In the genomic region with DNA sequence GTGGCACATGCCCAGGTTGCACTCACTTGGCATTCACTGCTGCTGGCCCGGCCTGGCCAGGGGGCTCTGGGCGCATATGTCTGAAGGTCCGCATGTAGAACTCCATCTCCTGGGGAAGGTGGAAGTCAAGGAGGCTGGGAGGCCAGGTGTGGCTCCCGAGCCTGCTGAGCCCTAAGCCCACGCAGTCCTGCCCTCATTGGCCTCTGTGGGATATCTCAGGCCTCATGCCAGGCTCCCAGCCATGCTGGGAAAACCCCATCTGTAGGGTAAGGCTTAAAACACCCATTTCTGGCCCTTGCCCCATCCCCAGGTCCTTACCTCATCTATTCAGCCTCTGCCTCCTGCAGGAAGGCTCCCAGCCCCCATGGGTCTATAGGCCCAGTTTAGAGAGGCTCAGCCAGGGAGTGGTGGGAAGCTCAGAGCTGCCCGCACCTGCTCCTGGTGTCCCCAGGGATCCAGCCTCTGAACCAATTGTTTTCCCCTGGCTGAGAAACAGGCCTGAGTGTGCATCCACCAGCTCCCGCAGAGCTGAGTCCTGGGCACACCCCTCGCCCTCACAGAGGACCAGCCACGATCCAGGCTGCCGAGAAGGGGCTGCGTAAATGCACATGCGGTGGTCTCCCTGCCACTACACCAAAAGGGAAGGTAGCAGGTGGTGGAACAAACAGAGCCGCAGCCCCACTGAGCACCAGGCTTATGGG, we compare ENCODE assay signal across 9 cellular contexts. TPM values are rescaled to one million over a fixed set of nuclear protein-coding genes. Genes with fewer than 3 reads are reported as not detected.
DNase-seq lines count a peak whose midpoint lies in the region; ATAC-seq and TF ChIP-seq lines count a peak whose summit lies in the region.
"Had no signal": no experiment of that assay in that cellular context is flagged by ENCODE, and none has a peak within 500 bp of the region (broad histone marks: within the 10 kb centered on the region; RNA-seq: fewer than 3 reads in every experiment).

No MANE protein-coding gene starts in this region.

- H3K9me3 ChIP-seq in HUES64 (ENCODE audit: insufficient read depth, low read depth, low read length) = no peaks in the 10 kb centered on the region
- no peaks in the 10 kb centered on the region for H3K9me3 ChIP-seq in fibroblast of lung (ENCODE audit: control insufficient read depth, insufficient read depth, low read depth, low read length)
- H3K9me3 ChIP-seq in spleen = no peaks in the 10 kb centered on the region
- H3K9me3 ChIP-seq: ovary had no signal

- WGBS in HUES64 = 62% methylated on average over 13 of the region's 13 CpGs
- 82 to 89% (median 85%) methylated on average over 5 to 13 of the region's 13 CpGs for WGBS in spleen, 5 donors

- no peak overlapping the region for H2AFZ ChIP-seq in fibroblast of lung (ENCODE audit: low read length)

- H3K4me1 Mint-ChIP-seq in activated CD4-positive, alpha-beta memory T cell treated with anti-CD3 and anti-CD28 coated beads for 36 hours (ENCODE audit: low read depth) = peaks cover 5% of the 10 kb centered on the region

- TF ChIP-seq CTCF in fibroblast of lung (conservative IDR thresholded peaks at IDR 0.05 in 1 of 2, IDR thresholded peaks at IDR 0.05 in 1 of 2; ENCODE audit: low read depth in 1 of 2, low read length in 2 of 2) = no peak
- no peak for TF ChIP-seq CTCF in spleen (IDR thresholded peaks at IDR 0.05 in 8 of 11, conservative IDR thresholded peaks at IDR 0.05 in 3 of 11)

- intact Hi-C loops in spleen (cut with DNase I; ENCODE audit: low total_unique reads) = no loop called here
- intact Hi-C loops in activated CD4-positive, alpha-beta memory T cell treated with anti-CD3 and anti-CD28 coated beads for 36 hours (cut with micrococcal nuclease) = loop anchor here (5.0 kb wide), 1 partner anchor 133 kb away; no protein-coding TSS in a partner anchor

- H3K4me3 ChIP-seq in HUES64 (ENCODE audit: low read length) (peak overlapping the region; percentile 38), fibroblast of lung (replicated peaks in 1 of 4; ENCODE audit: control extremely low read depth in 1 of 4, insufficient read depth in 1 of 4, low read depth in 3 of 4, low read length in 4 of 4) (no peak overlapping the region), spleen (no peak overlapping the region)
- H3K4me3 ChIP-seq: ovary had no signal

- H3K27me3 Mint-ChIP-seq in activated CD4-positive, alpha-beta memory T cell treated with anti-CD3 and anti-CD28 coated beads for 36 hours = peaks cover 26% of the 10 kb centered on the region

- no peaks in the 10 kb centered on the region for H4K20me1 ChIP-seq in fibroblast of lung (ENCODE audit: control insufficient read depth, extremely low read depth, insufficient read depth, low read length)

- DNase-seq in NCI-H69 (lab: John Stamatoyannopoulos, UW) = peak; percentile 96
- no peak for DNase-seq in fibroblast of lung (ENCODE audit: low read depth in 2 of 2)
- peak; percentile 70 for DNase-seq in spleen
- DNase-seq in activated T-cell treated with anti-CD3 and anti-CD28 coated beads, Interleukin-2, amount 50 U/mL, for 1 hour = no peak
- DNase-seq in activated CD4-positive, alpha-beta memory T cell treated with anti-CD3 and anti-CD28 coated beads for 36 hours = no peak
- no peak for DNase-seq in superior temporal gyrus (ENCODE audit: extremely low spot score)

- H3K27me3 ChIP-seq in HUES64 (ENCODE audit: insufficient read depth, low read length) (peaks cover 58% of the 10 kb centered on the region), fibroblast of lung (ENCODE audit: control insufficient read depth, insufficient read depth, low read length) (peaks cover 2% of the 10 kb centered on the region), spleen (replicated peaks in 1 of 7) (peaks cover 0 to 60% (median 19%) of the 10 kb centered on the region in 7 donors)
- H3K27me3 ChIP-seq: ovary had no signal

- no peaks in the 10 kb centered on the region for H3K36me3 Mint-ChIP-seq in activated CD4-positive, alpha-beta memory T cell treated with anti-CD3 and anti-CD28 coated beads for 36 hours

- H3K27ac Mint-ChIP-seq in activated CD4-positive, alpha-beta memory T cell treated with anti-CD3 and anti-CD28 coated beads for 36 hours = no peak overlapping the region

- H3K4me2 ChIP-seq in fibroblast of lung (ENCODE audit: extremely low read depth, insufficient read depth, low read length) = no peak overlapping the region

- no peaks in the 10 kb centered on the region for H3K9me3 Mint-ChIP-seq in activated CD4-positive, alpha-beta memory T cell treated with anti-CD3 and anti-CD28 coated beads for 36 hours

- no peak for TF ChIP-seq POLR2A in spleen (IDR thresholded peaks at IDR 0.05)

- peaks cover 18% of the 10 kb centered on the region for H3K4me1 ChIP-seq in HUES64 (ENCODE audit: insufficient read depth, low read length)
- H3K4me1 ChIP-seq in fibroblast of lung (ENCODE audit: control insufficient read depth, extremely low read depth, insufficient read depth, low read length) = peaks cover 19% of the 10 kb centered on the region
- H3K4me1 ChIP-seq in spleen = peaks cover 31 to 89% (median 62%) of the 10 kb centered on the region in 6 donors

- H3K36me3 ChIP-seq in HUES64 (ENCODE audit: insufficient read depth, low read length) = no peaks in the 10 kb centered on the region
- H3K36me3 ChIP-seq in fibroblast of lung (ENCODE audit: control insufficient read depth, insufficient read depth, low read length) = no peaks in the 10 kb centered on the region
- no peaks in the 10 kb centered on the region for H3K36me3 ChIP-seq in spleen
- H3K36me3 ChIP-seq: ovary had no signal

- ATAC-seq in GM21528 (IDR thresholded peaks at IDR 0.05; ENCODE audit: low FRiP score, unreplicated experiment) = no peak

- no peaks in the 10 kb centered on the region for H3K79me2 ChIP-seq in fibroblast of lung (ENCODE audit: control insufficient read depth, insufficient read depth, low read length)

- CTCF ChIA-PET in activated CD4-positive, alpha-beta memory T cell treated with anti-CD3 and anti-CD28 coated beads for 36 hours (lab: Charles Lee) = no interaction called here

- POLR2A ChIA-PET in activated CD4-positive, alpha-beta memory T cell treated with anti-CD3 and anti-CD28 coated beads for 36 hours (lab: Charles Lee) = no interaction called here

- no peak overlapping the region for H3K4me3 Mint-ChIP-seq in activated CD4-positive, alpha-beta memory T cell treated with anti-CD3 and anti-CD28 coated beads for 36 hours

- no peak overlapping the region for H3K27ac ChIP-seq in HUES64 (ENCODE audit: low read depth, low read length)
- H3K27ac ChIP-seq in fibroblast of lung (ENCODE audit: insufficient read depth, low read length) = peak overlapping the region; percentile 13
- peak overlapping the region in 3 of 8 donors; percentile 14 to 69 (median 61) for H3K27ac ChIP-seq in spleen

- no peak overlapping the region for H3K9ac ChIP-seq in HUES64 (ENCODE audit: low read depth, low read length)
- H3K9ac ChIP-seq in fibroblast of lung (ENCODE audit: insufficient read depth, low read length) = no peak overlapping the region

RNA-seq across cellular contexts. Expression of gene TPPP3, which starts 2.3 kb away (rescaled TPM):
- 0.80 TPM for polyA plus RNA-seq in HUES64 (2013, experiment 1 of 2)
- 1.3 TPM for polyA plus RNA-seq in HUES64 (2013, experiment 2 of 2)
- total RNA-seq in fibroblast of lung = 1.5 and 3.8 TPM in 2 replicates
- 2.9 and 6.5 TPM in 2 replicates for polyA plus RNA-seq in fibroblast of lung
- polyA plus RNA-seq in fibroblast of lung (2012) = 3.0 and 6.1 TPM in 2 replicates
- polyA minus RNA-seq in fibroblast of lung (ENCODE audit: low replicate concordance) = 1.1 TPM in 1 of 2 replicates, not detected in the other
- 10 to 100 TPM in 3 of 7 donors, 1 to 10 TPM in 4; 2.5 to 13.9 (median 9.9) TPM for total RNA-seq in spleen
- 10 to 100 TPM in 1 of 3 donors, 1 to 10 TPM in 2; 5.6 to 11.4 (median 7.2) TPM for polyA plus RNA-seq in spleen
- not detected for total RNA-seq in activated CD4-positive, alpha-beta memory T cell treated with anti-CD3 and anti-CD28 coated beads for 36 hours

RNA-seq across cellular contexts. Expression of gene ZDHHC1, which starts 20.7 kb away (rescaled TPM):
- 1.4 TPM for polyA plus RNA-seq in HUES64 (2013, experiment 1 of 2)
- 3.0 TPM for polyA plus RNA-seq in HUES64 (2013, experiment 2 of 2)
- total RNA-seq in fibroblast of lung (4.4 and 6.4 TPM in 2 replicates), spleen (10 to 100 TPM in 6 of 7 donors, 1 to 10 TPM in 1; 9.5 to 31.2 (median 20.6) TPM)
- polyA plus RNA-seq in fibroblast of lung (2.3 and 2.7 TPM in 2 replicates), spleen (1 to 10 TPM; 2.1 to 6.0 (median 2.3) TPM)
- polyA plus RNA-seq in fibroblast of lung (2012) = 4.7 TPM in 2 replicates
- polyA minus RNA-seq in fibroblast of lung (ENCODE audit: low replicate concordance) = 4.3 and 29.2 TPM in 2 replicates
- under 1 TPM; 0.57 to 0.68 TPM for total RNA-seq in activated CD4-positive, alpha-beta memory T cell treated with anti-CD3 and anti-CD28 coated beads for 36 hours

RNA-seq across cellular contexts. Expression of gene HSD11B2, which starts 35.3 kb away (rescaled TPM):
- 17.2 TPM for polyA plus RNA-seq in HUES64 (2013, experiment 1 of 2)
- polyA plus RNA-seq in HUES64 (2013, experiment 2 of 2) = 18.0 TPM
- under 0.01 TPM in 1 of 2 replicates, not detected in the other for total RNA-seq in fibroblast of lung
- polyA plus RNA-seq in fibroblast of lung = 0.09 and 0.15 TPM in 2 replicates
- polyA plus RNA-seq in fibroblast of lung (2012) = 0.14 and 0.26 TPM in 2 replicates
- polyA minus RNA-seq in fibroblast of lung (ENCODE audit: low replicate concordance) = not detected in 2 replicates
- total RNA-seq in spleen = 10 to 100 TPM in 1 of 7 donors, 1 to 10 TPM in 5, under 1 TPM in 1; 0.85 to 18.3 (median 4.7) TPM
- polyA plus RNA-seq in spleen = 1 to 10 TPM; 1.7 to 4.1 (median 2.8) TPM
- total RNA-seq in activated CD4-positive, alpha-beta memory T cell treated with anti-CD3 and anti-CD28 coated beads for 36 hours = 1 to 10 TPM in 1 of 2 experiments, under 1 TPM in 1; 0.71 to 1.3 TPM

Comparison
In these comparisons a context has a peak if more than half of its experiments do, and no peak if none do; other contexts are left out.
1. DNase-seq: peak in NCI-H69 (single experiment) and spleen (single experiment); none in fibroblast of lung (0 of 2), activated T-cell treated with anti-CD3 and anti-CD28 coated beads, Interleukin-2, amount 50 U/mL, for 1 hour (single experiment), activated CD4-positive, alpha-beta memory T cell treated with anti-CD3 and anti-CD28 coated beads for 36 hours (single experiment) and superior temporal gyrus (single experiment).